In the genomic region with DNA sequence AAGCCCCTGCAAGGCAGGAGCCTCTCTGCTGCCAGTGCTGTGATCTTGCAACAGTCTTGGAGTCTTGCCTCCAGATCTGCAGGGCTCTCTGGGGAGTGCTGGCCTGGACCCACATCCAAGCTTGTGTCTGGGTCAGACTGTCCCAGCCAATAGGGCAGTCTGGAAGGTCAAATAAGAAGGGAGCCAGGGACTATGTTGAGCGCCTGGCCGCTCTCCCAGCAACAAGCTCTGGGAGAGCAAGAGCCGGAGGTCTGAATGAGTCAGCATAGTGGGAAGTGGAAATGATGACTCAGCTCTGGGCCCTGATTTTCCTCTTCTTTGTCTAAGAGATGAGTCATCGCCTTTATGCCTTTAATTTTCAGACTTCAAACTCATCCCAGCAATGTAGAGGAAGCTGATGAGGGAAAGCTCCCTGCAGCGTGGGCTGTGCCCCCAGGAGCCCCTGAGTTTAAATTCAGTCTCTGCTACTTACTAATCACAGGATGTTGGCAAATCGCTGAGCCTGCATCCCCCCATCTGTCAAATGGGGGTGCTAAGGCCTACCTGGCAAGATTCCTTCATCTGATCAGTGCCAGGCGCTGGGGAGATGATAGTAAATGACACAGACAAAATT, we compare ENCODE assay signal across 1 cellular context.
TF ChIP-seq lines count a peak whose summit lies in the region.

No MANE protein-coding gene starts in this region.

TF ChIP-seq in HEK293, 187 proteins besides CTCF, POLR2A, EP300 and RAD21 (continued from another document):
- no peak for TF ChIP-seq ZNF473 (tag by site-specific recombination; IDR thresholded peaks at IDR 0.05)
- TF ChIP-seq ZNF629 (tag by site-specific recombination; IDR thresholded peaks at IDR 0.05): peak; percentile 77
- TF ChIP-seq EGR2 (tag by site-specific recombination; IDR thresholded peaks at IDR 0.05; ENCODE audit: low read depth): peak; percentile 31; the same call in 1 of the 2 replicates
- TF ChIP-seq, protein P1, sequence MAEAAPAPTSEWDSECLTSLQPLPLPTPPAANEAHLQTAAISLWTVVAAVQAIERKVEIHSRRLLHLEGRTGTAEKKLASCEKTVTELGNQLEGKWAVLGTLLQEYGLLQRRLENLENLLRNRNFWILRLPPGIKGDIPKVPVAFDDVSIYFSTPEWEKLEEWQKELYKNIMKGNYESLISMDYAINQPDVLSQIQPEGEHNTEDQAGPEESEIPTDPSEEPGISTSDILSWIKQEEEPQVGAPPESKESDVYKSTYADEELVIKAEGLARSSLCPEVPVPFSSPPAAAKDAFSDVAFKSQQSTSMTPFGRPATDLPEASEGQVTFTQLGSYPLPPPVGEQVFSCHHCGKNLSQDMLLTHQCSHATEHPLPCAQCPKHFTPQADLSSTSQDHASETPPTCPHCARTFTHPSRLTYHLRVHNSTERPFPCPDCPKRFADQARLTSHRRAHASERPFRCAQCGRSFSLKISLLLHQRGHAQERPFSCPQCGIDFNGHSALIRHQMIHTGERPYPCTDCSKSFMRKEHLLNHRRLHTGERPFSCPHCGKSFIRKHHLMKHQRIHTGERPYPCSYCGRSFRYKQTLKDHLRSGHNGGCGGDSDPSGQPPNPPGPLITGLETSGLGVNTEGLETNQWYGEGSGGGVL (tag by site-specific recombination; IDR thresholded peaks at IDR 0.05): no peak
- peak; percentile 88 for TF ChIP-seq SP7 (tag by site-specific recombination; IDR thresholded peaks at IDR 0.05)
- TF ChIP-seq, protein P2, sequence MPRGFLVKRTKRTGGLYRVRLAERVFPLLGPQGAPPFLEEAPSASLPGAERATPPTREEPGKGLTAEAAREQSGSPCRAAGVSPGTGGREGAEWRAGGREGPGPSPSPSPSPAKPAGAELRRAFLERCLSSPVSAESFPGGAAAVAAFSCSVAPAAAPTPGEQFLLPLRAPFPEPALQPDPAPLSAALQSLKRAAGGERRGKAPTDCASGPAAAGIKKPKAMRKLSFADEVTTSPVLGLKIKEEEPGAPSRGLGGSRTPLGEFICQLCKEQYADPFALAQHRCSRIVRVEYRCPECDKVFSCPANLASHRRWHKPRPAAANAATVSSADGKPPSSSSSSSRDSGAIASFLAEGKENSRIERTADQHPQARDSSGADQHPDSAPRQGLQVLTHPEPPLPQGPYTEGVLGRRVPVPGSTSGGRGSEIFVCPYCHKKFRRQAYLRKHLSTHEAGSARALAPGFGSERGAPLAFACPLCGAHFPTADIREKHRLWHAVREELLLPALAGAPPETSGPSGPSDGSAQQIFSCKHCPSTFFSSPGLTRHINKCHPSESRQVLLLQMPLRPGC (tag by site-specific recombination; IDR thresholded peaks at IDR 0.05): 0 out of 2 replicates have a peak, but pooled peaks have one; percentile 31
- TF ChIP-seq ZNF202 (tag by site-specific recombination; IDR thresholded peaks at IDR 0.05; ENCODE audit: borderline replicate concordance): no peak
- no peak for TF ChIP-seq ZNF2 (tag by site-specific recombination; IDR thresholded peaks at IDR 0.05)
- TF ChIP-seq ZNF354C (tag by site-specific recombination; IDR thresholded peaks at IDR 0.05; ENCODE audit: borderline replicate concordance, low read depth): no peak
- peak; percentile 95 for TF ChIP-seq GFI1B (tag by site-specific recombination; IDR thresholded peaks at IDR 0.05)
- peak; percentile 66; the same call in 1 of the 2 replicates for TF ChIP-seq SCRT2 (tag by site-specific recombination; IDR thresholded peaks at IDR 0.05)
- peak; percentile 61 for TF ChIP-seq ZBTB21 (tag by site-specific recombination; IDR thresholded peaks at IDR 0.05)
- peak; percentile 84 for TF ChIP-seq ZNF366 (tag by site-specific recombination; conservative IDR thresholded peaks at IDR 0.05)
- TF ChIP-seq ZBTB17 (tag by site-specific recombination; IDR thresholded peaks at IDR 0.05): peak; percentile 77
- peak; percentile 35 for TF ChIP-seq ZNF510 (tag by site-specific recombination; IDR thresholded peaks at IDR 0.05; ENCODE audit: insufficient replicate concordance)
- TF ChIP-seq ZNF558 (tag by site-specific recombination; IDR thresholded peaks at IDR 0.05): peak; percentile 89
- peak; percentile 90 for TF ChIP-seq ZNF184 (tag by site-specific recombination; IDR thresholded peaks at IDR 0.05)
- TF ChIP-seq, protein P3, sequence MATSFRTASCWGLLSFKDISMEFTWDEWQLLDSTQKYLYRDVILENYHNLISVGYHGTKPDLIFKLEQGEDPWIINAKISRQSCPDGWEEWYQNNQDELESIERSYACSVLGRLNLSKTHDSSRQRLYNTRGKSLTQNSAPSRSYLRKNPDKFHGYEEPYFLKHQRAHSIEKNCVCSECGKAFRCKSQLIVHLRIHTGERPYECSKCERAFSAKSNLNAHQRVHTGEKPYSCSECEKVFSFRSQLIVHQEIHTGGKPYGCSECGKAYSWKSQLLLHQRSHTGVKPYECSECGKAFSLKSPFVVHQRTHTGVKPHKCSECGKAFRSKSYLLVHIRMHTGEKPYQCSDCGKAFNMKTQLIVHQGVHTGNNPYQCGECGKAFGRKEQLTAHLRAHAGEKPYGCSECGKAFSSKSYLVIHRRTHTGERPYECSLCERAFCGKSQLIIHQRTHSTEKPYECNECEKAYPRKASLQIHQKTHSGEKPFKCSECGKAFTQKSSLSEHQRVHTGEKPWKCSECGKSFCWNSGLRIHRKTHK (tag by site-specific recombination; IDR thresholded peaks at IDR 0.05): no peak
- TF ChIP-seq ZNF664 (tag by site-specific recombination; IDR thresholded peaks at IDR 0.05): no peak
- peak; percentile 42; the same call in 1 of the 2 replicates for TF ChIP-seq MYNN (tag by site-specific recombination; IDR thresholded peaks at IDR 0.05; ENCODE audit: borderline replicate concordance)
- TF ChIP-seq TRIM28 (IDR thresholded peaks at IDR 0.05; ENCODE audit: borderline replicate concordance, low read length): 0 out of 2 replicates have a peak, but pooled peaks have one; percentile 21
- TF ChIP-seq ZNF660 (tag by site-specific recombination; IDR thresholded peaks at IDR 0.05): peak; percentile 93
- TF ChIP-seq ZNF76 (tag by site-specific recombination; IDR thresholded peaks at IDR 0.05; ENCODE audit: borderline replicate concordance, low read depth): 0 out of 2 replicates have a peak, but pooled peaks have one; percentile 16
- no peak for TF ChIP-seq ZNF792 (tag by site-specific recombination; IDR thresholded peaks at IDR 0.05)
- TF ChIP-seq, protein P4, sequence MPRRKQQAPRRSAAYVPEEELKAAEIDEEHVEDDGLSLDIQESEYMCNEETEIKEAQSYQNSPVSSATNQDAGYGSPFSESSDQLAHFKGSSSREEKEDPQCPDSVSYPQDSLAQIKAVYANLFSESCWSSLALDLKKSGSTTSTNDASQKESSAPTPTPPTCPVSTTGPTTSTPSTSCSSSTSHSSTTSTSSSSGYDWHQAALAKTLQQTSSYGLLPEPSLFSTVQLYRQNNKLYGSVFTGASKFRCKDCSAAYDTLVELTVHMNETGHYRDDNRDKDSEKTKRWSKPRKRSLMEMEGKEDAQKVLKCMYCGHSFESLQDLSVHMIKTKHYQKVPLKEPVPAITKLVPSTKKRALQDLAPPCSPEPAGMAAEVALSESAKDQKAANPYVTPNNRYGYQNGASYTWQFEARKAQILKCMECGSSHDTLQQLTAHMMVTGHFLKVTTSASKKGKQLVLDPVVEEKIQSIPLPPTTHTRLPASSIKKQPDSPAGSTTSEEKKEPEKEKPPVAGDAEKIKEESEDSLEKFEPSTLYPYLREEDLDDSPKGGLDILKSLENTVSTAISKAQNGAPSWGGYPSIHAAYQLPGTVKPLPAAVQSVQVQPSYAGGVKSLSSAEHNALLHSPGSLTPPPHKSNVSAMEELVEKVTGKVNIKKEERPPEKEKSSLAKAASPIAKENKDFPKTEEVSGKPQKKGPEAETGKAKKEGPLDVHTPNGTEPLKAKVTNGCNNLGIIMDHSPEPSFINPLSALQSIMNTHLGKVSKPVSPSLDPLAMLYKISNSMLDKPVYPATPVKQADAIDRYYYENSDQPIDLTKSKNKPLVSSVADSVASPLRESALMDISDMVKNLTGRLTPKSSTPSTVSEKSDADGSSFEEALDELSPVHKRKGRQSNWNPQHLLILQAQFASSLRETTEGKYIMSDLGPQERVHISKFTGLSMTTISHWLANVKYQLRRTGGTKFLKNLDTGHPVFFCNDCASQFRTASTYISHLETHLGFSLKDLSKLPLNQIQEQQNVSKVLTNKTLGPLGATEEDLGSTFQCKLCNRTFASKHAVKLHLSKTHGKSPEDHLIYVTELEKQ (tag by site-specific recombination; IDR thresholded peaks at IDR 0.05; ENCODE audit: borderline replicate concordance): peak; percentile 69; the same call in 1 of the 2 replicates
- TF ChIP-seq ZFP37 (tag by site-specific recombination; IDR thresholded peaks at IDR 0.05): 0 out of 2 replicates have a peak, but pooled peaks have one; percentile 59
- TF ChIP-seq ZBTB8A (tag by site-specific recombination; IDR thresholded peaks at IDR 0.05): peak; percentile 49
- TF ChIP-seq, protein P5, sequence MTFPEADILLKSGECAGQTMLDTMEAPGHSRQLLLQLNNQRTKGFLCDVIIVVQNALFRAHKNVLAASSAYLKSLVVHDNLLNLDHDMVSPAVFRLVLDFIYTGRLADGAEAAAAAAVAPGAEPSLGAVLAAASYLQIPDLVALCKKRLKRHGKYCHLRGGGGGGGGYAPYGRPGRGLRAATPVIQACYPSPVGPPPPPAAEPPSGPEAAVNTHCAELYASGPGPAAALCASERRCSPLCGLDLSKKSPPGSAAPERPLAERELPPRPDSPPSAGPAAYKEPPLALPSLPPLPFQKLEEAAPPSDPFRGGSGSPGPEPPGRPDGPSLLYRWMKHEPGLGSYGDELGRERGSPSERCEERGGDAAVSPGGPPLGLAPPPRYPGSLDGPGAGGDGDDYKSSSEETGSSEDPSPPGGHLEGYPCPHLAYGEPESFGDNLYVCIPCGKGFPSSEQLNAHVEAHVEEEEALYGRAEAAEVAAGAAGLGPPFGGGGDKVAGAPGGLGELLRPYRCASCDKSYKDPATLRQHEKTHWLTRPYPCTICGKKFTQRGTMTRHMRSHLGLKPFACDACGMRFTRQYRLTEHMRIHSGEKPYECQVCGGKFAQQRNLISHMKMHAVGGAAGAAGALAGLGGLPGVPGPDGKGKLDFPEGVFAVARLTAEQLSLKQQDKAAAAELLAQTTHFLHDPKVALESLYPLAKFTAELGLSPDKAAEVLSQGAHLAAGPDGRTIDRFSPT (tag by site-specific recombination; IDR thresholded peaks at IDR 0.05): peak; percentile 51; the same call in 1 of the 2 replicates
- no peak; the same call in 1 of the 2 replicates for TF ChIP-seq ZNF610 (tag by site-specific recombination; IDR thresholded peaks at IDR 0.05; ENCODE audit: borderline replicate concordance)
- TF ChIP-seq, protein P6, sequence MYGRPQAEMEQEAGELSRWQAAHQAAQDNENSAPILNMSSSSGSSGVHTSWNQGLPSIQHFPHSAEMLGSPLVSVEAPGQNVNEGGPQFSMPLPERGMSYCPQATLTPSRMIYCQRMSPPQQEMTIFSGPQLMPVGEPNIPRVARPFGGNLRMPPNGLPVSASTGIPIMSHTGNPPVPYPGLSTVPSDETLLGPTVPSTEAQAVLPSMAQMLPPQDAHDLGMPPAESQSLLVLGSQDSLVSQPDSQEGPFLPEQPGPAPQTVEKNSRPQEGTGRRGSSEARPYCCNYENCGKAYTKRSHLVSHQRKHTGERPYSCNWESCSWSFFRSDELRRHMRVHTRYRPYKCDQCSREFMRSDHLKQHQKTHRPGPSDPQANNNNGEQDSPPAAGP (tag by site-specific recombination; IDR thresholded peaks at IDR 0.05): 0 out of 2 replicates have a peak, but pooled peaks have one; percentile 53
- TF ChIP-seq ZNF335 (tag by site-specific recombination; conservative IDR thresholded peaks at IDR 0.05): 0 out of 2 replicates have a peak, but pooled peaks have one; percentile 42
- TF ChIP-seq KLF16 (tag by site-specific recombination; IDR thresholded peaks at IDR 0.05): peak; percentile 53; the same call in 1 of the 2 replicates
- TF ChIP-seq KLF10 (tag by site-specific recombination; IDR thresholded peaks at IDR 0.05): peak; percentile 49; the same call in 1 of the 2 replicates
- TF ChIP-seq ZNF23 (tag by site-specific recombination; IDR thresholded peaks at IDR 0.05; ENCODE audit: borderline replicate concordance): no peak
- TF ChIP-seq ZBTB20 (tag by site-specific recombination; IDR thresholded peaks at IDR 0.05): peak; percentile 17; the same call in 1 of the 2 replicates
- TF ChIP-seq, protein P7, sequence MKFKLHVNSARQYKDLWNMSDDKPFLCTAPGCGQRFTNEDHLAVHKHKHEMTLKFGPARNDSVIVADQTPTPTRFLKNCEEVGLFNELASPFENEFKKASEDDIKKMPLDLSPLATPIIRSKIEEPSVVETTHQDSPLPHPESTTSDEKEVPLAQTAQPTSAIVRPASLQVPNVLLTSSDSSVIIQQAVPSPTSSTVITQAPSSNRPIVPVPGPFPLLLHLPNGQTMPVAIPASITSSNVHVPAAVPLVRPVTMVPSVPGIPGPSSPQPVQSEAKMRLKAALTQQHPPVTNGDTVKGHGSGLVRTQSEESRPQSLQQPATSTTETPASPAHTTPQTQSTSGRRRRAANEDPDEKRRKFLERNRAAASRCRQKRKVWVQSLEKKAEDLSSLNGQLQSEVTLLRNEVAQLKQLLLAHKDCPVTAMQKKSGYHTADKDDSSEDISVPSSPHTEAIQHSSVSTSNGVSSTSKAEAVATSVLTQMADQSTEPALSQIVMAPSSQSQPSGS (tag by site-specific recombination; IDR thresholded peaks at IDR 0.05; ENCODE audit: low read depth): 0 out of 2 replicates have a peak, but pooled peaks have one; percentile 14
- TF ChIP-seq ZNF214 (tag by site-specific recombination; IDR thresholded peaks at IDR 0.05; ENCODE audit: borderline replicate concordance): no peak
- TF ChIP-seq ZFHX2 (tag by site-specific recombination; conservative IDR thresholded peaks at IDR 0.05): peak; percentile 65; the same call in 1 of the 2 replicates
- TF ChIP-seq ZNF10 (tag by site-specific recombination; IDR thresholded peaks at IDR 0.05): peak; percentile 87; the same call in 1 of the 2 replicates
- TF ChIP-seq ZFP69B (tag by site-specific recombination; IDR thresholded peaks at IDR 0.05): peak; percentile 76
- TF ChIP-seq, protein P8, sequence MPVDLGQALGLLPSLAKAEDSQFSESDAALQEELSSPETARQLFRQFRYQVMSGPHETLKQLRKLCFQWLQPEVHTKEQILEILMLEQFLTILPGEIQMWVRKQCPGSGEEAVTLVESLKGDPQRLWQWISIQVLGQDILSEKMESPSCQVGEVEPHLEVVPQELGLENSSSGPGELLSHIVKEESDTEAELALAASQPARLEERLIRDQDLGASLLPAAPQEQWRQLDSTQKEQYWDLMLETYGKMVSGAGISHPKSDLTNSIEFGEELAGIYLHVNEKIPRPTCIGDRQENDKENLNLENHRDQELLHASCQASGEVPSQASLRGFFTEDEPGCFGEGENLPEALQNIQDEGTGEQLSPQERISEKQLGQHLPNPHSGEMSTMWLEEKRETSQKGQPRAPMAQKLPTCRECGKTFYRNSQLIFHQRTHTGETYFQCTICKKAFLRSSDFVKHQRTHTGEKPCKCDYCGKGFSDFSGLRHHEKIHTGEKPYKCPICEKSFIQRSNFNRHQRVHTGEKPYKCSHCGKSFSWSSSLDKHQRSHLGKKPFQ (tag by site-specific recombination; IDR thresholded peaks at IDR 0.05): peak; percentile 82
- TF ChIP-seq ZEB2 (tag by site-specific recombination; IDR thresholded peaks at IDR 0.05): peak; percentile 81
- TF ChIP-seq SALL2 (tag by site-specific recombination; IDR thresholded peaks at IDR 0.05; ENCODE audit: borderline replicate concordance): no peak
TF ChIP-seq in HEK293: peak in this region for 42.
